In genomic region chr13:38430761-38431160, GRCh38 we compare ENCODE assay signal across 26 cellular contexts.
"Had no signal": no experiment of that assay in that cellular context is flagged by ENCODE, and none has a peak within 500 bp of the region (broad histone marks: within the 10 kb centered on the region; RNA-seq: fewer than 3 reads in every experiment).

No MANE protein-coding gene starts in this region.

- H3K4me2 ChIP-seq: smooth muscle cell had no signal

- H3K27me3 ChIP-seq: esophagus squamous epithelium, gastrocnemius medialis, left lung, right atrium auricular region, stomach, thyroid gland, vagina had no signal

- H3K36me3 ChIP-seq: esophagus squamous epithelium, gastrocnemius medialis, left lung, prostate gland, right atrium auricular region, stomach, thyroid gland, vagina had no signal

- DNase-seq: dermis blood vessel endothelial cell; effector memory CD4-positive, alpha-beta T cell; erythroblast; esophagus squamous epithelium; gastrocnemius medialis; head of caudate nucleus; left cardiac atrium; left lung; mesenchymal stem cell; naive thymus-derived CD4-positive, alpha-beta T cell; nephron progenitor cell; nucleus accumbens; stimulated activated CD4-positive, alpha-beta T cell treated with anti-CD3 and anti-CD28 coated beads, Interleukin-12 subunit alpha, Interleukin-12 subunit beta, amount 100 ng/mL, for 4 hours; stimulated activated CD4-positive, alpha-beta T cell treated with anti-CD3 and anti-CD28 coated beads, Interleukin-1b, Interleukin-23, amount 100 ng/mL, for 48 hours; stimulated activated CD4-positive, alpha-beta T cell treated with anti-CD3 and anti-CD28 coated beads, Interleukin-4, amount 100 ng/mL, for 1 hour; stimulated activated CD8-positive, alpha-beta memory T cell treated with anti-CD3 and anti-CD28 coated beads, Interleukin-4, amount 100 ng/mL, for 48 hours; stimulated activated naive CD4-positive, alpha-beta T cell; stomach; thyroid gland; trophoblast cell had no signal

- H3K4me3 ChIP-seq: coronary artery, esophagus squamous epithelium, gastrocnemius medialis, left lung, prostate gland, right atrium auricular region, smooth muscle cell, stomach, thyroid gland, vagina had no signal

- H3K9me3 ChIP-seq: esophagus squamous epithelium, gastrocnemius medialis, left lung, prostate gland, right atrium auricular region, stomach, thyroid gland, vagina had no signal

- H3K27ac ChIP-seq: coronary artery, esophagus squamous epithelium, gastrocnemius medialis, left lung, prostate gland, right atrium auricular region, stomach, thyroid gland, vagina had no signal

- H3K4me1 ChIP-seq: esophagus squamous epithelium, gastrocnemius medialis, left lung, prostate gland, right atrium auricular region, stomach, vagina had no signal

- ATAC-seq: gastrocnemius medialis; left cardiac atrium; left lung; naive thymus-derived CD4-positive, alpha-beta T cell; sciatic nerve had no signal
